In genomic region chr4:184439386-184439785, GRCh38 we compare ENCODE assay signal across 17 cellular contexts.
"Had no signal": no experiment of that assay in that cellular context is flagged by ENCODE, and none has a peak within 500 bp of the region (broad histone marks: within the 10 kb centered on the region; RNA-seq: fewer than 3 reads in every experiment).

No MANE protein-coding gene starts in this region.

- DNase-seq: activated CD4-positive, alpha-beta T cell treated with anti-CD3 and anti-CD28 coated beads, Interleukin-2, amount 10 ng/mL, durations not matched to agents 7 days and 5 days; activated CD8-positive, alpha-beta T cell treated with anti-CD3 and anti-CD28 coated beads for 36 hours; activated naive CD8-positive, alpha-beta T cell treated with anti-CD3 and anti-CD28 coated beads, Interleukin-2, amount 50 U/mL, for 24 hours; activated T-cell treated with anti-CD3 and anti-CD28 coated beads, Interleukin-2, amount 50 U/mL, for 4 hours; dorsolateral prefrontal cortex; foreskin keratinocyte; heart left ventricle; left ventricle myocardium inferior; natural killer cell; SK-N-SH; spleen; stimulated activated naive CD8-positive, alpha-beta T cell treated with anti-CD3 and anti-CD28 coated beads, Interleukin-15, Interleukin-2, amounts not matched to agents 100 U/mL and 50 U/mL, for 24 hours; T-helper 17 cell; T1000; uterus; WERI-Rb-1 had no signal

- H3K27ac ChIP-seq: foreskin keratinocyte, thoracic aorta, WERI-Rb-1 had no signal

- H3K36me3 ChIP-seq: left ventricle myocardium inferior, thoracic aorta, uterus, WERI-Rb-1 had no signal

- H3K4me1 ChIP-seq: foreskin keratinocyte had no signal

- H3K4me2 ChIP-seq: SK-N-SH had no signal

- H3K9me2 ChIP-seq: SK-N-SH had no signal

- H3K9me3 ChIP-seq: heart left ventricle, left ventricle myocardium inferior, SK-N-SH, spleen, thoracic aorta, uterus had no signal

- H3K4me3 ChIP-seq: spleen, thoracic aorta had no signal

- H3K9ac ChIP-seq: SK-N-SH had no signal

- H3K27me3 ChIP-seq: dorsolateral prefrontal cortex, foreskin keratinocyte, heart left ventricle, spleen, uterus had no signal
